In genomic region chr17:8503368-8503767, GRCh38 we compare ENCODE assay signal across 2 cellular contexts.
TF ChIP-seq lines count a peak whose summit lies in the region.

No MANE protein-coding gene starts in this region.

TF ChIP-seq in WTC11, 78 proteins besides CTCF, POLR2A, EP300 and RAD21:
- TF ChIP-seq CBFB (CRISPR knock-in tag; IDR thresholded peaks at IDR 0.05; ENCODE audit: low read depth) (no peak), E2F1 (CRISPR knock-in tag; IDR thresholded peaks at IDR 0.05) (no peak), OVOL2 (CRISPR knock-in tag; IDR thresholded peaks at IDR 0.05; ENCODE audit: borderline replicate concordance) (no peak)

TF ChIP-seq in H1, 55 proteins besides CTCF, POLR2A, EP300 and RAD21:
- no peak for TF ChIP-seq SIX5 (IDR thresholded peaks at IDR 0.05; ENCODE audit: low read depth, low read length)
- no peak for TF ChIP-seq TCF12 (IDR thresholded peaks at IDR 0.05; ENCODE audit: low read depth, low read length)
- TF ChIP-seq TEAD4 (IDR thresholded peaks at IDR 0.05; ENCODE audit: low read depth, low read length), result no peak
- TF ChIP-seq HDAC2 (IDR thresholded peaks at IDR 0.05; ENCODE audit: borderline replicate concordance in 1 of 2, low read depth in 2 of 2, low read length in 2 of 2), result no peak
- no peak for TF ChIP-seq CBX5 (IDR thresholded peaks at IDR 0.05; ENCODE audit: low read depth, low read length)
- TF ChIP-seq E2F6 (IDR thresholded peaks at IDR 0.05), result no peak
- TF ChIP-seq CHD7 (IDR thresholded peaks at IDR 0.05; ENCODE audit: insufficient replicate concordance, low read length), result no peak
- no peak for TF ChIP-seq FOSL1 (IDR thresholded peaks at IDR 0.05; ENCODE audit: insufficient read depth, low read depth, low read length)
- TF ChIP-seq SAP30 (IDR thresholded peaks at IDR 0.05; ENCODE audit: insufficient read depth, insufficient replicate concordance, low read length), result no peak
